1 cellular context compared by ENCODE assay signal in the genomic region with DNA sequence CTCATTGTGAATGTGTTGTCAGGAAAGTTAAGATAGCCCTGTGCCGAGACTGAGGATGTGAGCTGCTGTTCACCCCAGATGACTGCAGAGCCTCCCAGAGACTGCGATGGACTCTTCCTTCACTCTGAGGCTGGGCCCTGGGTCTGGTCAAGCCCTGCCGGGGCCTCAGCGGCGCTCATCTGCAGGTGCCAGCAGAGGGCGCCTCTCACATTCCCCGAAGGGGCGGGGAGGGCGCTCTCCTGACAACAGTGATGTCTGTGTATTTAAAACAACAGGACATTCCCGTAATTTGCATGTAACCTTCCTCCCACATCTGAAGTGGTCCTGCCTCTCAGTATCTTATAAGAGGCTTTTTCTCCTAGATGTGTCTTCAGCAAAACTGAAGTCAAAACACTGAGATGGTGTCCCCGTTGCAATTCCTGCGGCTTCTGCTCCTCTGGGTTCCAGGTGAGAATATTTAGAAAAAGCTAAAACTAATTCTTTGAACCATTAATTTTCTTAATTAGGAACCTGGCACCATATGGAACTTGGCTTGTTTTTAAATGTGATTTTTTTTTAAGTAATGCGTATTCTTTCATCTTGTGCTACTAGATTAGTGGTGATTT.
TF ChIP-seq lines count a peak whose summit lies in the region.

No MANE protein-coding gene starts in this region.

TF ChIP-seq in K562, 482 proteins besides CTCF, POLR2A, EP300 and RAD21 (continued from another document):
- peak in 1 of 2 experiments; percentile 77; a peak in 2 of 4 replicates for TF ChIP-seq MAZ (CRISPR knock-in tag; conservative IDR thresholded peaks at IDR 0.05 in 1 of 2, IDR thresholded peaks at IDR 0.05 in 1 of 2)
- peak; percentile 47; the same call in 1 of the 2 replicates for TF ChIP-seq TEAD2 (tag; IDR thresholded peaks at IDR 0.05)
- peak; percentile 88 for TF ChIP-seq BHLHE40 (IDR thresholded peaks at IDR 0.05; ENCODE audit: low read length)
